Comparison of ENCODE assay signal across 3 cellular contexts in the genomic region with DNA sequence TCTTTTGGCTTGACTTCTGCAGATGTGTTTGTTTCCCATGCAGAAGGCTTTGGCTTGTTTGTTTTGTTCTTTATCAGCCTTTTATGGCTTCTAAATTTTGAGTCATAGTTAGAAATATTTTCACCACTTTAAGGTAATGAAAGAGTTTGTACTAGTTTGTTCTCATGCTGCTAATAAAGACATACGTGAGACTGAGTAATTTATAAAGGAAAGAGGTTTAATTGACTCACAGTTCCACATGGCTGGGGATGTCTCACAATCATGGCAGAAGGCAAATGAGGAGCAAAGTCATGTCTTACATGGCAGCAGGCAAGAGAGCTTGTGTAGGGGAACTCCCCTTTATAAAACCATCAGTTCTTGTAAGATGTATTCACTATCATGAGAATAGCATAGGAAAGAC. TPM values are rescaled to one million over a fixed set of nuclear protein-coding genes. Genes with fewer than 3 reads are reported as not detected.
"Had no signal": no experiment of that assay in that cellular context is flagged by ENCODE, and none has a peak within 500 bp of the region (broad histone marks: within the 10 kb centered on the region; RNA-seq: fewer than 3 reads in every experiment).

No MANE protein-coding gene starts in this region.

RNA-seq across cellular contexts. Expression of gene ARHGAP30, which starts 42.7 kb away (rescaled TPM):
- total RNA-seq: dermis microvascular lymphatic vessel endothelial cell, lung microvascular endothelial cell had no signal
- polyA plus RNA-seq: SK-N-SH had no signal
